Comparison of ENCODE assay signal across 8 cellular contexts in the genomic region with DNA sequence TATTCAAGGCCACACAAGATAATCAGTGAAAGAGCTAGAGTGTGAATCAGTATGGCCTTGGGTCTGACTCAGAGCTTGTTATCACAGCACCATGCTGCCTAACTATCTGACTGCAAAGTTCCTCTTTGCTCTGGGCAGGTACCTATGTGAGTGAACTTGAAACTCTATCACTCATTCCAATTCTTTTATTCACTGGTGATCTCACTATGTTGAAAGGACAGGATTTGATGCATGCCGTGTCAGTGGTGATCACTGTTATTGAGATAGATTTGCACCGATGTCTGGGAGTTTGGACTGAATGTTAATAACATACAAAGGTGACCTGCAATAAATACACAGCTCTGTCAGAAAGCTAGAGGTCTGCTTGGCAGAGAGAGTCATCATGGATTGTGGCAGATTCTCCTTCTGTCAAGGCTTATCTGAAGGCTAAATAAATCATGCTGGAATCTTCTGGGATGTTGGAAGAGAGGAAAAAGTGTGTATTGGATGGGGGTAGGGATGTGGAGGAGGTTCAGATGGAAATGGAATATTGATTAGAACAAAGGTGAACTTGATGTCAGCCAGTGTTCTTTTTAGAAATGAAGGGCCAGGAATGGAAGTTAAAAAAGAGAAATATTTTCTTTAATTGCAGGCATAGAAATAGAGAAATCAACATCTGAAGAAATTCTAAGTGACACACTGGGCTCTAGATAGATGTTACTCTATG.
DNase-seq lines count a peak whose midpoint lies in the region; ATAC-seq, FAIRE-seq and TF ChIP-seq lines count a peak whose summit lies in the region.

No MANE protein-coding gene starts in this region.

- no peaks in the 10 kb centered on the region for H3K27me3 Mint-ChIP-seq in astrocyte (ENCODE audit: low read depth, unreplicated experiment)

- no peak overlapping the region for H2AFZ ChIP-seq in astrocyte (ENCODE audit: low read depth, low read length)

- intact Hi-C loops in heart right ventricle (cut with DNase I): loop anchor here in 1 of 10 donors (10.0 kb wide), 1 partner anchor 315 kb away; no protein-coding TSS in a partner anchor

- 36 to 57% methylated on average over 2 of the region's 2 CpGs for WGBS in heart right ventricle, 2 donors

- ATAC-seq in GM19395 (IDR thresholded peaks at IDR 0.05; ENCODE audit: unreplicated experiment) (peak; percentile 46), HG03095 (IDR thresholded peaks at IDR 0.05; ENCODE audit: unreplicated experiment) (peak; percentile 54), heart right ventricle (no peak)

- H3K27ac ChIP-seq in astrocyte (ENCODE audit: low read depth, low read length) (peak overlapping the region; percentile 74), heart right ventricle (no peak overlapping the region)

- no peaks in the 10 kb centered on the region for H3K27me3 ChIP-seq in astrocyte (ENCODE audit: insufficient read depth, low read length)
- H3K27me3 ChIP-seq in heart right ventricle: peaks cover 0 to 7% (median 0%) of the 10 kb centered on the region in 7 donors

- no peaks in the 10 kb centered on the region for H3K9me3 ChIP-seq in astrocyte (ENCODE audit: insufficient read depth, low read depth, low read length)
- no peaks in the 10 kb centered on the region for H3K9me3 ChIP-seq in heart right ventricle

- H3K9me3 Mint-ChIP-seq in astrocyte (ENCODE audit: unreplicated experiment): no peaks in the 10 kb centered on the region

- no peak overlapping the region for H3K4me3 Mint-ChIP-seq in astrocyte (ENCODE audit: unreplicated experiment)

- H3K4me3 ChIP-seq in astrocyte (ENCODE audit: insufficient read depth, low read depth, low read length): no peak overlapping the region
- H3K4me3 ChIP-seq in heart right ventricle: no peak overlapping the region

- peak overlapping the region; percentile 36 for H3K9ac ChIP-seq in astrocyte (ENCODE audit: low read length)

- no peaks in the 10 kb centered on the region for H3K36me3 ChIP-seq in astrocyte (ENCODE audit: insufficient read depth, low read length)
- H3K36me3 ChIP-seq in heart right ventricle: no peaks in the 10 kb centered on the region

- TF ChIP-seq CTCF in astrocyte (IDR thresholded peaks at IDR 0.05; ENCODE audit: insufficient read depth, low read depth, low read length): no peak
- no peak for TF ChIP-seq CTCF in heart right ventricle (IDR thresholded peaks at IDR 0.05)

- H3K36me3 Mint-ChIP-seq in astrocyte (ENCODE audit: low read depth, unreplicated experiment): no peaks in the 10 kb centered on the region

- H3K4me1 ChIP-seq in astrocyte (ENCODE audit: insufficient read depth, low read length) (peaks cover 75% of the 10 kb centered on the region), heart right ventricle (peaks cover 0 to 20% (median 4%) of the 10 kb centered on the region in 9 donors)

- no peaks in the 10 kb centered on the region for H3K79me2 ChIP-seq in astrocyte (ENCODE audit: insufficient read depth, low read length)

- peak overlapping the region; percentile 63 for H3K27ac Mint-ChIP-seq in astrocyte (ENCODE audit: unreplicated experiment)

- peaks cover 83% of the 10 kb centered on the region for H3K4me1 Mint-ChIP-seq in astrocyte (ENCODE audit: low read depth, unreplicated experiment)

- FAIRE-seq in astrocyte (lab: Jason Lieb, UNC): peak; percentile 94

- DNase-seq in Daoy (ENCODE audit: low read depth) (peak; percentile 77), astrocyte (ENCODE audit: low read depth) (peak; percentile 79), heart right ventricle (no peak), NCI-H2107 (lab: John Stamatoyannopoulos, UW) (no peak), NCI-H345 (lab: John Stamatoyannopoulos, UW) (no peak)
- no peak for DNase-seq in central memory CD4-positive, alpha-beta T cell

- H3K4me2 ChIP-seq in astrocyte (ENCODE audit: low read length): peak overlapping the region; percentile 15

- H4K20me1 ChIP-seq in astrocyte (ENCODE audit: insufficient read depth, low read length): no peaks in the 10 kb centered on the region

Comparison
In these comparisons a context has a peak if more than half of its experiments do, and no peak if none do; other contexts are left out.
1. DNase-seq: peak in Daoy (single experiment) and astrocyte (single experiment); none in central memory CD4-positive, alpha-beta T cell (single experiment), heart right ventricle (0 of 2), NCI-H2107 (single experiment) and NCI-H345 (single experiment).
2. ATAC-seq: peak in GM19395 (single experiment) and HG03095 (single experiment); none in heart right ventricle (0 of 8).